ENCODE assay signal across 22 cellular contexts in the genomic region with DNA sequence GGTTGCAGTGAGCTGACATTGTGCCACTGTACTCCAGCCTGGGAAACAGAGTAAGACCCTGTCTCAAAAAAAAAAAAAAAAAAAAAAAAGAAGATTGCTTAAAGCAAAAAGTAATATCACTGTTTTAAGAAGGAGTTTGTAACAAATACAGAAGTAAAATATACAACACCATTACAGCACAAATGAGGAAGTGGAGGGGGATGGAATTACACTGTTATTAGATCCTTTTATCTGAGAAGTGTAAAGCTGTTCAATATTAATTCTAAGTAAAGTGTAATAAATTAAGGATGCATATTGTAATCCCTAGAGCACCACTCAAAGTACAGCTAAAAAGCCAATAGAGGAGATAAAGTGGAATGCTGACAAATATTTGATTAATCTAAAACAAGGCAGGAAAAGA.
"Had no signal": no experiment of that assay in that cellular context is flagged by ENCODE, and none has a peak within 500 bp of the region (broad histone marks: within the 10 kb centered on the region; RNA-seq: fewer than 3 reads in every experiment).

No MANE protein-coding gene starts in this region.

- H3K9me3 ChIP-seq: adrenal gland, ascending aorta, thoracic aorta, vagina had no signal

- H3K4me2 ChIP-seq: hepatocyte had no signal

- H3K79me2 ChIP-seq: hepatocyte had no signal

- H3K4me3 ChIP-seq: adrenal gland, ascending aorta, hepatocyte, lung, thoracic aorta, vagina had no signal

- H3K4me1 ChIP-seq: adrenal gland, ascending aorta, vagina had no signal

- H2AFZ ChIP-seq: hepatocyte had no signal

- DNase-seq: activated CD4-positive, alpha-beta T cell treated with anti-CD3 and anti-CD28 coated beads, Interleukin-2, amount 50 U/mL, for 4 hours; activated CD8-positive, alpha-beta memory T cell treated with anti-CD3 and anti-CD28 coated beads, Interleukin-2, amount 50 U/mL, for 48 hours; activated naive CD4-positive, alpha-beta T cell; activated T-cell treated with anti-CD3 and anti-CD28 coated beads, Interleukin-2, amount 50 U/mL, for 4 hours; adrenal gland; brain microvascular endothelial cell; caudate nucleus; dermis blood vessel endothelial cell; effector CD8-positive, alpha-beta T cell; foreskin melanocyte; immature natural killer cell; retina; stimulated activated CD4-positive, alpha-beta T cell treated with anti-CD3 and anti-CD28 coated beads, Interleukin-2, amount 100 ng/mL, for 48 hours; stimulated activated naive CD4-positive, alpha-beta T cell treated with Interleukin-2 at 50 U/mL for 16 hours had no signal

- H3K27ac ChIP-seq: adrenal gland, ascending aorta, brain microvascular endothelial cell, hepatocyte, thoracic aorta, vagina had no signal

- H3K27me3 ChIP-seq: adrenal gland, ascending aorta, brain microvascular endothelial cell, hepatocyte, vagina had no signal

- H3K36me3 ChIP-seq: adrenal gland, ascending aorta, brain microvascular endothelial cell, thoracic aorta, vagina had no signal

- ATAC-seq: activated T-cell treated with anti-CD3 and anti-CD28 coated beads, Interleukin-2, amount 50 U/mL, for 4 hours; esophagus mucosa; left lobe of liver; natural killer cell treated with Interleukin-12 subunit alpha and Interleukin-12 subunit beta and Interleukin-15 and Interleukin-18, amount 100 ng/mL, for 72 hours had no signal
